Comparison of ENCODE assay signal across 21 cellular contexts in the genomic region with DNA sequence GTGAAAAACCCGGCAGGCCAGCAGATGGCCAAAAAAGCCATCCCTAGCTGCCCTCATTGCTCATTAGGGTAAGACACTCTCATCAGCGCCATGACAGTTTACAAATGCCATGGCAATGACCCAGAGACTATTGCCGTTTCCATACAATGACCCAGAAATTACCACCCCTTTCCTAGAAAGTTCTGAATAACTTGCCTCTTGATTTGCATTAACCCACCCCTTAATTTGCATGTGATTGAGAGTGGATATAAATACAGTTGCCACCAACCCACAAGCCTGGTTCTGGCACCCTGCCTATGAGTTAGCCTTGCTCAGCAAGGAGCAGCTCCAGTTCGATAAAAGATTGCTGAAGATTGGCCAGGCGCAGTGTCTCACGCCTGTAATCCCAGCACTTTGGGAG. TPM values are rescaled to one million over a fixed set of nuclear protein-coding genes. Genes with fewer than 3 reads are reported as not detected.
DNase-seq lines count a peak whose midpoint lies in the region; ATAC-seq and TF ChIP-seq lines count a peak whose summit lies in the region.
"Had no signal": no experiment of that assay in that cellular context is flagged by ENCODE, and none has a peak within 500 bp of the region (broad histone marks: within the 10 kb centered on the region; RNA-seq: fewer than 3 reads in every experiment).

No MANE protein-coding gene starts in this region.

- no peak overlapping the region for H3K4me3 ChIP-seq in parathyroid adenoma (ENCODE audit: low read depth, low read length)
- H3K4me3 ChIP-seq: A549, GM12878 had no signal

- no peaks in the 10 kb centered on the region for H3K36me3 ChIP-seq in parathyroid adenoma (ENCODE audit: control insufficient read depth, insufficient read depth, low read length)
- H3K36me3 ChIP-seq: BE2C had no signal

- H3K79me2 ChIP-seq in parathyroid adenoma = no peaks in the 10 kb centered on the region

- H3K27me3 ChIP-seq in parathyroid adenoma (ENCODE audit: control insufficient read depth, insufficient read depth, low read length) = no peaks in the 10 kb centered on the region
- H3K27me3 ChIP-seq: BE2C had no signal

- peak overlapping the region; percentile 85 for H3K27ac ChIP-seq in parathyroid adenoma
- H3K27ac ChIP-seq: A549 had no signal

- no peak for ATAC-seq in sciatic nerve
- ATAC-seq: A549, GM12878 had no signal

- DNase-seq in NCI-H1048 (lab: John Stamatoyannopoulos, UW) = peak; percentile 54
- peak; percentile 36 for DNase-seq in astrocyte of the hippocampus (ENCODE audit: low read depth, low spot score)
- no peak for DNase-seq in sciatic nerve (ENCODE audit: low spot score)
- DNase-seq in HT-29 (ENCODE audit: low spot score) = no peak
- no peak for DNase-seq in cardiac septum (ENCODE audit: low spot score)
- DNase-seq: BE2C, COR-L47, DND-41, KG1, NCI-H1436 treated with DMSO at 0.1 percent for 48 hours, NCI-H1930, NCI-H226, NCI-H510A treated with DMSO at 0.1 percent for 48 hours, NCI-H82, SHP77 had no signal

- no peak overlapping the region for H3K9ac ChIP-seq in parathyroid adenoma

- TF ChIP-seq RAD21 in Ishikawa (IDR thresholded peaks at IDR 0.05; ENCODE audit: low read depth) = no peak

- intact Hi-C loops in sciatic nerve (cut with DNase I) = no loop called here
- intact Hi-C loops in cardiac septum (cut with DNase I) = no loop called here

- no peak overlapping the region for H3K4me2 ChIP-seq in parathyroid adenoma (ENCODE audit: low read length)
- H3K4me2 ChIP-seq: A549 had no signal

- no peak for TF ChIP-seq CTCF in parathyroid adenoma (IDR thresholded peaks at IDR 0.05)

- no peak for TF ChIP-seq EP300 in Ishikawa (IDR thresholded peaks at IDR 0.05; ENCODE audit: borderline replicate concordance)

- no peak overlapping the region for H2AFZ ChIP-seq in parathyroid adenoma

- peaks cover 29% of the 10 kb centered on the region for H3K4me1 ChIP-seq in parathyroid adenoma
- H3K4me1 ChIP-seq: BE2C had no signal

- H3K9me3 ChIP-seq in parathyroid adenoma (ENCODE audit: control insufficient read depth, low read length) = no peaks in the 10 kb centered on the region
- H3K9me3 ChIP-seq: A549, BE2C had no signal

TF ChIP-seq in Ishikawa, 13 proteins besides CTCF, POLR2A, EP300 and RAD21:
- TF ChIP-seq YY1 (IDR thresholded peaks at IDR 0.05; ENCODE audit: low read depth) (0 out of 2 replicates have a peak, but pooled peaks have one; percentile 35), CREB1 (IDR thresholded peaks at IDR 0.05; ENCODE audit: low read depth) (no peak)

RNA-seq across cellular contexts. Expression of gene C16orf54, which starts 16.1 kb away (rescaled TPM):
- total RNA-seq in sciatic nerve = 2.2 TPM
- 0.05 and 0.36 TPM in 2 replicates for total RNA-seq in HT-29 (2014; rRNA removed; shearing (Covaris generic))
- 0.94 TPM for total RNA-seq in cardiac septum
- total RNA-seq: RPMI7951 had no signal

RNA-seq across cellular contexts. Expression of gene ZG16, which starts 16.2 kb away (rescaled TPM):
- total RNA-seq in sciatic nerve (not detected), cardiac septum (not detected)
- 0.23 TPM in 1 of 2 replicates, not detected in the other for total RNA-seq in HT-29 (2014; rRNA removed; shearing (Covaris generic))
- total RNA-seq: CD4-positive, CD25-positive, alpha-beta regulatory T cell; GM12878; RPMI7951 had no signal

RNA-seq across cellular contexts. Expression of gene KIF22, which starts 28.7 kb away (rescaled TPM):
- total RNA-seq in sciatic nerve (16.9 TPM), cardiac septum (21.8 TPM)
- total RNA-seq in HT-29 (2014; rRNA removed; shearing (Covaris generic)) = 127 and 134 TPM in 2 replicates

RNA-seq across cellular contexts. Expression of gene MAZ, which starts 44.4 kb away (rescaled TPM):
- total RNA-seq in sciatic nerve = 123 TPM
- total RNA-seq in HT-29 (2014; rRNA removed; shearing (Covaris generic)) = 795 and 814 TPM in 2 replicates
- total RNA-seq in cardiac septum = 72.4 TPM

RNA-seq across cellular contexts. Expression of gene PRRT2, which starts 50.1 kb away (rescaled TPM):
- total RNA-seq in sciatic nerve (26.3 TPM), cardiac septum (2.1 TPM)
- 0.23 TPM in 1 of 2 replicates, not detected in the other for total RNA-seq in HT-29 (2014; rRNA removed; shearing (Covaris generic))

Comparison
In these comparisons a context has a peak if more than half of its experiments do, and no peak if none do; other contexts are left out.
1. DNase-seq: peak in NCI-H1048 (single experiment) and astrocyte of the hippocampus (single experiment); none in sciatic nerve (single experiment), HT-29 (single experiment) and cardiac septum (single experiment).